In genomic region chr21:45459171-45460010, GRCh38 we compare ENCODE assay signal across 21 cellular contexts. TPM values are rescaled to one million over a fixed set of nuclear protein-coding genes. Genes with fewer than 3 reads are reported as not detected.
DNase-seq lines count a peak whose midpoint lies in the region; ATAC-seq and TF ChIP-seq lines count a peak whose summit lies in the region.
"Had no signal": no experiment of that assay in that cellular context is flagged by ENCODE, and none has a peak within 500 bp of the region (broad histone marks: within the 10 kb centered on the region; RNA-seq: fewer than 3 reads in every experiment).

No MANE protein-coding gene starts in this region.

- H3K4me3 Mint-ChIP-seq in activated CD8-positive, alpha-beta T cell treated with anti-CD3 and anti-CD28 coated beads for 36 hours, result no peak overlapping the region
- H3K4me3 Mint-ChIP-seq: naive thymus-derived CD8-positive, alpha-beta T cell; WTC11 had no signal

- H3K4me1 ChIP-seq in RWPE2 (ENCODE audit: insufficient read depth, poor library complexity, severe bottlenecking) (no peaks in the 10 kb centered on the region), right cardiac atrium (ENCODE audit: control insufficient read depth, insufficient read depth, low read length) (no peaks in the 10 kb centered on the region), psoas muscle (no peaks in the 10 kb centered on the region)
- H3K4me1 ChIP-seq: parathyroid adenoma had no signal

- intact Hi-C loops in right cardiac atrium (cut with DNase I), result no loop called here
- intact Hi-C loops in psoas muscle (cut with DNase I), result no loop called here
- intact Hi-C loops in activated CD8-positive, alpha-beta T cell treated with anti-CD3 and anti-CD28 coated beads for 36 hours (cut with micrococcal nuclease), result no loop called here

- POLR2A ChIA-PET in AG04450 (lab: Yijun Ruan, JAX), result interaction anchor here (2.5 kb wide), 1 partner anchor 11 kb away, joined by 13 read pairs; no protein-coding TSS in a partner anchor
- POLR2A ChIA-PET in activated CD8-positive, alpha-beta T cell treated with anti-CD3 and anti-CD28 coated beads for 36 hours (lab: Charles Lee), result interaction anchor here (0.9 kb wide), 1 partner anchor 57 kb away, joined by 3 read pairs; no protein-coding TSS in a partner anchor

- 91% methylated on average over 23 of the region's 23 CpGs for WGBS in right cardiac atrium
- WGBS in psoas muscle, 3 donors, result 89 to 92% (median 90%) methylated on average over 19 to 23 of the region's 23 CpGs

- H3K36me3 Mint-ChIP-seq in activated CD8-positive, alpha-beta T cell treated with anti-CD3 and anti-CD28 coated beads for 36 hours (ENCODE audit: low read depth), result no peaks in the 10 kb centered on the region

- H3K27ac Mint-ChIP-seq in activated CD8-positive, alpha-beta T cell treated with anti-CD3 and anti-CD28 coated beads for 36 hours, result no peak overlapping the region
- H3K27ac Mint-ChIP-seq: activated naive CD4-positive, alpha-beta T cell treated with anti-CD3 and anti-CD28 coated beads, Interleukin-2, amount 50 U/mL, for 72 hours; naive thymus-derived CD8-positive, alpha-beta T cell; WTC11 had no signal

- ATAC-seq in RWPE2 (ENCODE audit: low read depth), result no peak
- no peak for ATAC-seq in right cardiac atrium
- no peak for ATAC-seq in psoas muscle
- ATAC-seq in activated CD8-positive, alpha-beta T cell treated with anti-CD3 and anti-CD28 coated beads for 36 hours, result no peak
- ATAC-seq: activated naive CD4-positive, alpha-beta T cell treated with anti-CD3 and anti-CD28 coated beads, Interleukin-2, amount 50 U/mL, for 72 hours; naive thymus-derived CD8-positive, alpha-beta T cell; upper lobe of right lung; WTC11 had no signal

- H3K4me3 ChIP-seq in AG04450 (ENCODE audit: low read depth, low read length), result no peak overlapping the region
- no peak overlapping the region for H3K4me3 ChIP-seq in RWPE2 (ENCODE audit: severe bottlenecking)
- no peak overlapping the region for H3K4me3 ChIP-seq in right cardiac atrium (ENCODE audit: low read length)
- H3K4me3 ChIP-seq in psoas muscle, result no peak overlapping the region
- H3K4me3 ChIP-seq: upper lobe of right lung had no signal

- H3K4me1 Mint-ChIP-seq in activated CD8-positive, alpha-beta T cell treated with anti-CD3 and anti-CD28 coated beads for 36 hours (ENCODE audit: low read depth), result no peaks in the 10 kb centered on the region

- H3K27me3 ChIP-seq in AG04450 (ENCODE audit: control insufficient read depth, insufficient read depth, low read length) (no peaks in the 10 kb centered on the region), RWPE2 (ENCODE audit: insufficient read depth, poor library complexity, severe bottlenecking) (no peaks in the 10 kb centered on the region), right cardiac atrium (ENCODE audit: control insufficient read depth, insufficient read depth) (no peaks in the 10 kb centered on the region), psoas muscle (ENCODE audit: insufficient read depth in 3 of 3, low read length in 2 of 3) (peaks cover 0 to 53% (median 2%) of the 10 kb centered on the region in 3 donors)
- H3K27me3 ChIP-seq: upper lobe of right lung had no signal

- no peak for DNase-seq in AG04450 (ENCODE audit: low read depth, low spot score)
- peak; percentile 58 for DNase-seq in RWPE2 (ENCODE audit: low spot score)
- peak; percentile 14 to 52 (median 48) for DNase-seq in right cardiac atrium
- peak; percentile 5 to 46 for DNase-seq in psoas muscle
- DNase-seq in C1 segment of cervical spinal cord (lab: John Stamatoyannopoulos, UW), result no peak
- no peak for DNase-seq in NCI-H1092 treated with DMSO at 0.1 percent for 48 hours (lab: John Stamatoyannopoulos, UW)
- DNase-seq in activated CD8-positive, alpha-beta T cell treated with anti-CD3 and anti-CD28 coated beads for 36 hours, result no peak
- DNase-seq in NCI-H526 treated with DMSO at 0.1 percent for 48 hours (lab: John Stamatoyannopoulos, UW), result no peak
- DNase-seq: activated CD4-positive, alpha-beta T cell treated with anti-CD3 and anti-CD28 coated beads, Interleukin-2, amount 50 U/mL, for 1 hour; H7; midbrain; NCI-H1694 treated with DMSO at 0.1 percent for 48 hours; NCI-H69; stimulated activated CD8-positive, alpha-beta memory T cell treated with anti-CD3 and anti-CD28 coated beads, Interleukin-4, amount 100 ng/mL, for 48 hours; SW 1271; T1000; upper lobe of right lung had no signal

- H3K27me3 Mint-ChIP-seq in activated CD8-positive, alpha-beta T cell treated with anti-CD3 and anti-CD28 coated beads for 36 hours, result no peaks in the 10 kb centered on the region

- CTCF ChIA-PET in AG04450 (lab: Charles Lee), result no interaction called here
- CTCF ChIA-PET in activated CD8-positive, alpha-beta T cell treated with anti-CD3 and anti-CD28 coated beads for 36 hours (lab: Charles Lee), result no interaction called here

- H3K36me3 ChIP-seq in RWPE2 (ENCODE audit: low read depth) (no peaks in the 10 kb centered on the region), psoas muscle (ENCODE audit: insufficient read depth in 1 of 2, low read depth in 1 of 2) (no peaks in the 10 kb centered on the region)
- H3K36me3 ChIP-seq: upper lobe of right lung had no signal

- peaks cover 5% of the 10 kb centered on the region for H3K9me3 Mint-ChIP-seq in activated CD8-positive, alpha-beta T cell treated with anti-CD3 and anti-CD28 coated beads for 36 hours

- TF ChIP-seq CTCF in AG04450 (IDR thresholded peaks at IDR 0.05; ENCODE audit: low read depth, low read length) (no peak), RWPE2 (IDR thresholded peaks at IDR 0.05; ENCODE audit: poor library complexity, severe bottlenecking) (no peak), psoas muscle (IDR thresholded peaks at IDR 0.05) (no peak)
- no peak for TF ChIP-seq CTCF in activated CD8-positive, alpha-beta T cell treated with anti-CD3 and anti-CD28 coated beads for 36 hours (IDR thresholded peaks at IDR 0.05)

- H3K27ac ChIP-seq in AG04450 (ENCODE audit: low read depth, low read length) (peak overlapping the region; percentile 91), RWPE2 (ENCODE audit: poor library complexity, severe bottlenecking) (no peak overlapping the region), right cardiac atrium (ENCODE audit: low read length) (no peak overlapping the region), psoas muscle (no peak overlapping the region)
- H3K27ac ChIP-seq: parathyroid adenoma, upper lobe of right lung had no signal

- peaks cover 13% of the 10 kb centered on the region for H3K9me3 ChIP-seq in AG04450 (ENCODE audit: control insufficient read depth, insufficient read depth, low read length)
- H3K9me3 ChIP-seq in RWPE2 (ENCODE audit: severe bottlenecking), result no peaks in the 10 kb centered on the region
- H3K9me3 ChIP-seq in right cardiac atrium (ENCODE audit: control insufficient read depth, low read length), result no peaks in the 10 kb centered on the region
- H3K9me3 ChIP-seq in psoas muscle, result peaks cover 12% of the 10 kb centered on the region
- H3K9me3 ChIP-seq: upper lobe of right lung had no signal

RNA-seq across cellular contexts. Expression of gene COL18A1, which starts 54.4 kb away (rescaled TPM):
- polyA plus RNA-seq in AG04450 (2011; rRNA removed) (25.3 and 37.0 TPM in 2 replicates), right cardiac atrium (52.3 TPM), psoas muscle (10 to 100 TPM in 2 of 3 donors, 1 to 10 TPM in 1; 4.8 to 25.3 (median 11.3) TPM)
- 7.7 and 9.1 TPM in 2 replicates for polyA minus RNA-seq in AG04450 (2011; rRNA and poly(A)+ RNA removed)
- total RNA-seq in right cardiac atrium (100 to 1,000 TPM in 1 of 4 donors, 10 to 100 TPM in 3; 63.5 to 134 (median 84.6) TPM), psoas muscle (10 to 100 TPM; 11.6 to 21.1 (median 15.1) TPM)
- 1 to 10 TPM; 9.4 to 9.7 TPM for total RNA-seq in activated CD8-positive, alpha-beta T cell treated with anti-CD3 and anti-CD28 coated beads for 36 hours

Comparison
In these comparisons a context has a peak if more than half of its experiments do, and no peak if none do; other contexts are left out.
1. DNase-seq: peak in RWPE2 (single experiment), right cardiac atrium (3 of 3) and psoas muscle (2 of 2); none in AG04450 (single experiment), C1 segment of cervical spinal cord (0 of 14), NCI-H1092 treated with DMSO at 0.1 percent for 48 hours (single experiment), activated CD8-positive, alpha-beta T cell treated with anti-CD3 and anti-CD28 coated beads for 36 hours (single experiment) and NCI-H526 treated with DMSO at 0.1 percent for 48 hours (single experiment).